Comparison of ENCODE assay signal across 9 cellular contexts in the genomic region with DNA sequence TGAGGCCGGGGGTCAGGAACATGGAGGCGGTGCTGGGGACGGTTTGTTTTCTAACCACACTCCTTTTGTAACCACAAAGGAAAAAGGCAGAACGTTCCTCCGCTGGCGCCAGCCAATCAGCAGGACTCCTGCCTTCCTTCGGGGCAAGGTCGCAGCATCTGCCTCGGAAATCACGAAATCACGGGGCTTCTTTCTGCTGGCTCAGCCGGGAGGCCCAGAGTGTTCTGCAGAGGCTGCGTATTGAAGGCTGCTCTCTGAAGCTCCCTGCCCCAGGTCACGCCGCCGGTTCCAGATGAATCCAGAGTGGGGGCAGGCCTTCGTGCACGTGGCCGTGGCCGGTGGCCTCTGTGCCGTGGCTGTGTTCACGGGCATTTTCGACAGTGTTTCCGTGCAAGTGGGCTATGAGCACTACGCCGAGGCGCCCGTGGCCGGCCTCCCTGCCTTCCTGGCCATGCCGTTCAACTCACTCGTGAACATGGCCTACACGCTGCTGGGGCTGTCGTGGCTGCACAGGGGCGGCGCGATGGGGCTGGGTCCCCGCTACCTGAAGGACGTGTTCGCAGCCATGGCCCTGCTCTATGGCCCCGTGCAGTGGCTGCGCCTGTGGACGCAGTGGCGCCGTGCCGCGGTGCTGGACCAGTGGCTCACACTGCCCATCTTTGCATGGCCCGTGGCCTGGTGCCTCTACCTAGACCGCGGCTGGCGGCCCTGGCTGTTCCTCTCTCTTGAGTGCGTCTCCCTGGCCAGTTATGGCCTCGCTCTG. TPM values are rescaled to one million over a fixed set of nuclear protein-coding genes. Genes with fewer than 3 reads are reported as not detected.
A peak's percentile ranks its signal among the peaks of the same experiment; 100 is the strongest.
DNase-seq lines count a peak whose midpoint lies in the region; ATAC-seq, FAIRE-seq and TF ChIP-seq lines count a peak whose summit lies in the region.
"Had no signal": no experiment of that assay in that cellular context is flagged by ENCODE, and none has a peak within 500 bp of the region (broad histone marks: within the 10 kb centered on the region; RNA-seq: fewer than 3 reads in every experiment).

No MANE protein-coding gene starts in this region.

- FAIRE-seq in HepG2 (lab: Jason Lieb, UNC): no peak
- no peak for FAIRE-seq in kidney (lab: Jason Lieb, UNC)
- FAIRE-seq: TTC549 had no signal

- no peak for ATAC-seq in HepG2
- ATAC-seq in activated naive CD8-positive, alpha-beta T cell treated with anti-CD3 and anti-CD28 coated beads, Interleukin-2, amount 10 ng/mL, durations not matched to agents 7 days and 5 days (ENCODE audit: low read depth): peak; percentile 51
- peak in 1 of 3 donors; percentile 12 for ATAC-seq in natural killer cell
- no peak for ATAC-seq in GM21737 (IDR thresholded peaks at IDR 0.05; ENCODE audit: unreplicated experiment)

- peaks cover 0 to 3% (median 0%) of the 10 kb centered on the region in 4 donors for H3K27me3 ChIP-seq in liver (ENCODE audit: control insufficient read depth in 4 of 4, insufficient read depth in 4 of 4, low read length in 3 of 4)
- no peaks in the 10 kb centered on the region for H3K27me3 ChIP-seq in HepG2 (ENCODE audit: control insufficient read depth in 1 of 2, insufficient read depth in 2 of 2, low read length in 2 of 2)
- H3K27me3 ChIP-seq in mammary epithelial cell (ENCODE audit: insufficient read depth, low read length): no peaks in the 10 kb centered on the region

- H3K4me2 ChIP-seq in HepG2 (ENCODE audit: low read depth, low read length): no peak overlapping the region
- no peak overlapping the region for H3K4me2 ChIP-seq in mammary epithelial cell (ENCODE audit: insufficient read depth, low read depth, low read length)

- H3K4me3 ChIP-seq in liver (ENCODE audit: low read depth in 1 of 3, low read length in 3 of 3) (no peak overlapping the region), HepG2 (replicated peaks in 1 of 3; ENCODE audit: insufficient read depth in 1 of 3, low read depth in 2 of 3, low read length in 3 of 3) (no peak overlapping the region), kidney (ENCODE audit: low read length in 2 of 2) (no peak overlapping the region), mammary epithelial cell (replicated peaks in 1 of 3; ENCODE audit: insufficient read depth in 1 of 3, low read depth in 2 of 3, low read length in 3 of 3) (no peak overlapping the region)

- peak overlapping the region; percentile 63 for H3K4me3 Mint-ChIP-seq in activated naive CD8-positive, alpha-beta T cell treated with anti-CD3 and anti-CD28 coated beads, Interleukin-2, amount 10 ng/mL, durations not matched to agents 7 days and 5 days
- peak overlapping the region; percentile 47 for H3K4me3 Mint-ChIP-seq in natural killer cell

- H3K4me1 ChIP-seq in liver (ENCODE audit: control insufficient read depth in 4 of 4, insufficient read depth in 4 of 4, low read length in 3 of 4) (peaks cover 8 to 12% (median 11%) of the 10 kb centered on the region in 4 donors), HepG2 (ENCODE audit: insufficient read depth, low read length) (peaks cover 16% of the 10 kb centered on the region), kidney (ENCODE audit: control insufficient read depth in 1 of 2, insufficient read depth in 1 of 2, low read depth in 1 of 2, low read length in 2 of 2) (peaks cover 0 to 3% of the 10 kb centered on the region in 2 donors), mammary epithelial cell (ENCODE audit: insufficient read depth, low read length) (peaks cover 5% of the 10 kb centered on the region)

- intact Hi-C loops in HepG2 (cut with micrococcal nuclease; ENCODE audit: unreplicated experiment) (no loop called here), natural killer cell (cut with micrococcal nuclease) (no loop called here), kidney (cut with DNase I) (no loop called here), mammary epithelial cell (cut with micrococcal nuclease) (no loop called here)

- peaks cover 35% of the 10 kb centered on the region for H3K4me1 Mint-ChIP-seq in activated naive CD8-positive, alpha-beta T cell treated with anti-CD3 and anti-CD28 coated beads, Interleukin-2, amount 10 ng/mL, durations not matched to agents 7 days and 5 days
- H3K4me1 Mint-ChIP-seq in natural killer cell: peaks cover 19 to 26% of the 10 kb centered on the region in 2 donors

- WGBS in liver: 83% methylated on average over 52 of the region's 52 CpGs
- 100% methylated on average over 7 of the region's 52 CpGs for WGBS in HepG2 (ENCODE audit: low lambda C conversion rate)
- WGBS in mammary epithelial cell (ENCODE audit: low coverage, missing lambda C conversion rate): 89% methylated on average over 20 of the region's 52 CpGs

- H3K79me2 ChIP-seq in HepG2 (ENCODE audit: insufficient read depth, low read length) (no peaks in the 10 kb centered on the region), mammary epithelial cell (ENCODE audit: insufficient read depth, low read length) (no peaks in the 10 kb centered on the region)

- H3K9ac ChIP-seq in liver (ENCODE audit: low read depth in 1 of 2, low read length in 2 of 2) (no peak overlapping the region), HepG2 (ENCODE audit: insufficient read depth, low read depth, low read length) (no peak overlapping the region), kidney (ENCODE audit: low read length in 2 of 2) (no peak overlapping the region), mammary epithelial cell (ENCODE audit: insufficient read depth, low read length) (no peak overlapping the region)

- DNase-seq in HepG2 (ENCODE audit: low spot score) (no peak), natural killer cell (no peak), GM19238 (ENCODE audit: insufficient read length, low spot score) (no peak), kidney (no peak), mammary epithelial cell (no peak)
- DNase-seq in activated naive CD8-positive, alpha-beta T cell treated with anti-CD3 and anti-CD28 coated beads, Interleukin-2, amount 10 ng/mL, durations not matched to agents 7 days and 5 days: peak; percentile 63

- dilution Hi-C loops in mammary epithelial cell (cut with HindIII; ENCODE audit: low sequenced_read_pairs): no loop called here

- no TSS peak for BruUV-seq in HepG2 (replicated peaks; lab: Mats Ljungman, UMichigan)
- no TSS peak for BruUV-seq in mammary epithelial cell (replicated peaks; lab: Mats Ljungman, UMichigan)

- H4K20me1 ChIP-seq in HepG2 (ENCODE audit: insufficient read depth, low read length) (no peaks in the 10 kb centered on the region), mammary epithelial cell (ENCODE audit: insufficient read depth, low read length) (no peaks in the 10 kb centered on the region)

- CTCF ChIA-PET in HepG2 (lab: Yijun Ruan, JAX; ENCODE audit: low intra/inter-chr PET ratio, low total read pairs): no interaction called here
- CTCF ChIA-PET in mammary epithelial cell (lab: Charles Lee; ENCODE audit: low non-redundant PET): no interaction called here

- in situ Hi-C loops in HepG2 (cut with HindIII; ENCODE audit: extremely low pct_ligation_motif_present, low pct_unique_long_range_greater_than_20kb): no loop called here
- in situ Hi-C loops in mammary epithelial cell (cut with MboI; ENCODE audit: low sequenced_read_pairs in 2 of 2): no loop called here

- H3K9me3 ChIP-seq in liver (ENCODE audit: control insufficient read depth in 4 of 4, low read length in 3 of 4): no peaks in the 10 kb centered on the region
- no peaks in the 10 kb centered on the region for H3K9me3 ChIP-seq in HepG2 (ENCODE audit: low read length)
- H3K9me3 ChIP-seq in kidney (ENCODE audit: control insufficient read depth in 1 of 2, low read length in 2 of 2): no peaks in the 10 kb centered on the region
- no peaks in the 10 kb centered on the region for H3K9me3 ChIP-seq in mammary epithelial cell (replicated peaks; ENCODE audit: insufficient read depth, low read length)

- no peaks in the 10 kb centered on the region for H3K9me3 Mint-ChIP-seq in activated naive CD8-positive, alpha-beta T cell treated with anti-CD3 and anti-CD28 coated beads, Interleukin-2, amount 10 ng/mL, durations not matched to agents 7 days and 5 days
- H3K9me3 Mint-ChIP-seq in natural killer cell: no peaks in the 10 kb centered on the region

- TF ChIP-seq EP300 in HepG2 (IDR thresholded peaks at IDR 0.05; ENCODE audit: low read depth in 2 of 2, low read length in 2 of 2) (no peak), HepG2 (CRISPR knock-in tag; IDR thresholded peaks at IDR 0.05; ENCODE audit: borderline replicate concordance) (no peak)

- POLR2A ChIA-PET in HepG2 (lab: Yijun Ruan, JAX): no interaction called here
- POLR2A ChIA-PET in activated naive CD8-positive, alpha-beta T cell treated with anti-CD3 and anti-CD28 coated beads, Interleukin-2, amount 10 ng/mL, durations not matched to agents 7 days and 5 days (lab: Charles Lee): interaction anchor here (1.1 to 2.8 kb wide), 10 partner anchors 8 to 56 kb away, joined by 3 to 39 read pairs (median 7); partner anchors contain the start of genes ARHGAP4, HCFC1, IRAK1 and TMEM187

- TF ChIP-seq CTCF in liver (IDR thresholded peaks at IDR 0.05; ENCODE audit: low read depth, low read length, missing input control) (no peak), HepG2 (CRISPR knock-in tag; IDR thresholded peaks at IDR 0.05) (no peak), natural killer cell (IDR thresholded peaks at IDR 0.05) (no peak), kidney (IDR thresholded peaks at IDR 0.05; ENCODE audit: borderline replicate concordance, extremely low read depth, insufficient read depth) (no peak), mammary epithelial cell (conservative IDR thresholded peaks at IDR 0.05 in 1 of 2, IDR thresholded peaks at IDR 0.05 in 1 of 2; ENCODE audit: extremely low read depth in 1 of 2, insufficient read depth in 1 of 2, low read depth in 1 of 2, low read length in 2 of 2) (no peak)

- TF ChIP-seq RAD21 in liver (IDR thresholded peaks at IDR 0.05) (no peak), HepG2 (CRISPR knock-in tag; IDR thresholded peaks at IDR 0.05) (no peak)

- H3K27ac ChIP-seq in liver (ENCODE audit: low read depth in 1 of 2, low read length in 2 of 2): peak overlapping the region; percentile 14 to 32
- no peak overlapping the region for H3K27ac ChIP-seq in HepG2 (ENCODE audit: extremely low read length, insufficient read depth, low read length)
- peak overlapping the region in 1 of 2 donors; percentile 41 for H3K27ac ChIP-seq in kidney (ENCODE audit: low read depth in 2 of 2, low read length in 2 of 2)
- no peak overlapping the region for H3K27ac ChIP-seq in mammary epithelial cell (ENCODE audit: insufficient read depth, low read depth, low read length)

- H3K27ac Mint-ChIP-seq in activated naive CD8-positive, alpha-beta T cell treated with anti-CD3 and anti-CD28 coated beads, Interleukin-2, amount 10 ng/mL, durations not matched to agents 7 days and 5 days: peak overlapping the region; percentile 99
- peak overlapping the region; percentile 81 to 82 for H3K27ac Mint-ChIP-seq in natural killer cell

- TF ChIP-seq POLR2A in HepG2 (IDR thresholded peaks at IDR 0.05; ENCODE audit: insufficient read depth in 1 of 2, low read depth in 2 of 2, low read length in 2 of 2): no peak

- H3K36me3 Mint-ChIP-seq in activated naive CD8-positive, alpha-beta T cell treated with anti-CD3 and anti-CD28 coated beads, Interleukin-2, amount 10 ng/mL, durations not matched to agents 7 days and 5 days: no peaks in the 10 kb centered on the region
- H3K36me3 Mint-ChIP-seq in natural killer cell: no peaks in the 10 kb centered on the region

- H3K36me3 ChIP-seq in liver (ENCODE audit: control insufficient read depth in 4 of 4, insufficient read depth in 3 of 4, low read depth in 1 of 4, low read length in 3 of 4) (no peaks in the 10 kb centered on the region), HepG2 (replicated peaks in 1 of 2; ENCODE audit: control insufficient read depth in 1 of 2, insufficient read depth in 2 of 2, low read length in 2 of 2) (no peaks in the 10 kb centered on the region), kidney (ENCODE audit: control insufficient read depth in 1 of 2, insufficient read depth in 2 of 2, low read length in 2 of 2) (no peaks in the 10 kb centered on the region), mammary epithelial cell (ENCODE audit: insufficient read depth, low read length) (no peaks in the 10 kb centered on the region)

- H2AFZ ChIP-seq in HepG2 (ENCODE audit: low read length) (no peak overlapping the region), mammary epithelial cell (ENCODE audit: low read depth, low read length) (no peak overlapping the region)

- H3K27me3 Mint-ChIP-seq in activated naive CD8-positive, alpha-beta T cell treated with anti-CD3 and anti-CD28 coated beads, Interleukin-2, amount 10 ng/mL, durations not matched to agents 7 days and 5 days: no peaks in the 10 kb centered on the region
- H3K27me3 Mint-ChIP-seq in natural killer cell (ENCODE audit: low read depth in 2 of 2): peaks cover 0 to 6% of the 10 kb centered on the region in 2 donors

RNA-seq across cellular contexts. Expression of gene TMEM187, which starts 9.4 kb away (rescaled TPM):
- total RNA-seq in liver (1 to 10 TPM; 2.9 TPM), HepG2 (2016; rRNA removed; fragmentation: Illumina TruSeq; extraction: Trizol) (1.7 and 2.2 TPM in 2 replicates), natural killer cell (1 to 10 TPM; 1.2 to 4.3 (median 1.4) TPM), kidney (9.6 TPM), mammary epithelial cell (1 to 10 TPM; 5.7 to 9.2 TPM)
- polyA plus RNA-seq in liver (1 to 10 TPM; 5.3 to 5.8 TPM), HepG2 (2011; rRNA removed) (6.2 and 6.7 TPM in 2 replicates), kidney (ENCODE audit: insufficient read depth, low read depth, low replicate concordance) (12.4 TPM), mammary epithelial cell (4.6 TPM)
- 0.40 and 0.53 TPM in 2 replicates for total RNA-seq in HepG2 (2016; cell fraction: cytosol; rRNA removed; fragmentation: Illumina TruSeq; extraction: Trizol; ENCODE audit: low read depth)
- 2.0 and 3.2 TPM in 2 replicates for total RNA-seq in HepG2 (2016; cell fraction: insoluble cytoplasmic fraction; rRNA removed; fragmentation: Illumina TruSeq; extraction: Trizol)
- total RNA-seq in HepG2 (2016; cell fraction: membrane; rRNA removed; fragmentation: Illumina TruSeq; extraction: Trizol): 1.1 and 1.3 TPM in 2 replicates
- 2.5 and 3.6 TPM in 2 replicates for total RNA-seq in HepG2 (2016; cell fraction: nucleus; rRNA removed; fragmentation: Illumina TruSeq; extraction: Trizol)
- 7.0 and 11.0 TPM in 2 replicates for polyA plus RNA-seq in HepG2 (2011; cell fraction: cytosol; rRNA removed)
- polyA plus RNA-seq in HepG2 (2011; cell fraction: nucleus; rRNA removed): 4.7 and 4.8 TPM in 2 replicates
- 5.0 and 5.4 TPM in 2 replicates for polyA plus RNA-seq in HepG2 (2012)
- 0.63 and 0.91 TPM in 2 replicates for polyA plus RNA-seq in HepG2 (2016; cell fraction: cytosol; fragmentation: Illumina TruSeq; extraction: Trizol; ENCODE audit: low read depth)
- polyA plus RNA-seq in HepG2 (2016; cell fraction: insoluble cytoplasmic fraction; fragmentation: Illumina TruSeq; extraction: Trizol; ENCODE audit: low read depth): 1.3 and 2.0 TPM in 2 replicates
- 0.69 and 1.2 TPM in 2 replicates for polyA plus RNA-seq in HepG2 (2016; cell fraction: membrane; fragmentation: Illumina TruSeq; extraction: Trizol; ENCODE audit: low read depth)
- 3.0 and 3.8 TPM in 2 replicates for polyA plus RNA-seq in HepG2 (2016; cell fraction: nucleus; fragmentation: Illumina TruSeq; extraction: Trizol; ENCODE audit: insufficient read depth, low read depth)
- 9.2 and 13.1 TPM in 2 replicates for polyA minus RNA-seq in HepG2 (2011; rRNA and poly(A)+ RNA removed; ENCODE audit: low replicate concordance)
- 3.5 and 3.7 TPM in 2 replicates for polyA minus RNA-seq in HepG2 (2011; cell fraction: cytosol; rRNA and poly(A)+ RNA removed)
- 1.4 and 3.5 TPM in 2 replicates for polyA minus RNA-seq in HepG2 (2011; cell fraction: nucleus; rRNA and poly(A)+ RNA removed)
- 1 to 10 TPM; 8.6 to 9.7 TPM for total RNA-seq in activated naive CD8-positive, alpha-beta T cell treated with anti-CD3 and anti-CD28 coated beads, Interleukin-2, amount 10 ng/mL, durations not matched to agents 7 days and 5 days
- 1.1 TPM for polyA minus RNA-seq in mammary epithelial cell

RNA-seq across cellular contexts. Expression of gene HCFC1, which starts 10.3 kb away (rescaled TPM):
- total RNA-seq in liver (10 to 100 TPM; 15.6 to 26.9 TPM), HepG2 (2016; rRNA removed; fragmentation: Illumina TruSeq; extraction: Trizol) (17.8 and 24.0 TPM in 2 replicates), natural killer cell (10 to 100 TPM; 65.2 to 76.7 (median 67.5) TPM), kidney (54.6 TPM), mammary epithelial cell (10 to 100 TPM; 21.8 to 47.6 TPM)
- polyA plus RNA-seq in liver (10 to 100 TPM in 1 of 2 donors, 1 to 10 TPM in 1; 7.9 to 12.1 TPM), HepG2 (2011; rRNA removed) (5.8 TPM in 2 replicates), kidney (ENCODE audit: insufficient read depth, low read depth, low replicate concordance) (13.5 TPM), mammary epithelial cell (8.4 TPM)
- 3.1 and 3.2 TPM in 2 replicates for total RNA-seq in HepG2 (2016; cell fraction: cytosol; rRNA removed; fragmentation: Illumina TruSeq; extraction: Trizol; ENCODE audit: low read depth)
- total RNA-seq in HepG2 (2016; cell fraction: insoluble cytoplasmic fraction; rRNA removed; fragmentation: Illumina TruSeq; extraction: Trizol): 18.3 and 20.3 TPM in 2 replicates
- total RNA-seq in HepG2 (2016; cell fraction: membrane; rRNA removed; fragmentation: Illumina TruSeq; extraction: Trizol): 11.9 and 12.8 TPM in 2 replicates
- 17.9 and 21.9 TPM in 2 replicates for total RNA-seq in HepG2 (2016; cell fraction: nucleus; rRNA removed; fragmentation: Illumina TruSeq; extraction: Trizol)
- polyA plus RNA-seq in HepG2 (2011; cell fraction: cytosol; rRNA removed): 4.6 and 5.7 TPM in 2 replicates
- polyA plus RNA-seq in HepG2 (2011; cell fraction: nucleus; rRNA removed): 27.7 and 34.4 TPM in 2 replicates
- 18.3 and 21.2 TPM in 2 replicates for polyA plus RNA-seq in HepG2 (2012)
- 2.2 and 2.6 TPM in 2 replicates for polyA plus RNA-seq in HepG2 (2016; cell fraction: cytosol; fragmentation: Illumina TruSeq; extraction: Trizol; ENCODE audit: low read depth)
- polyA plus RNA-seq in HepG2 (2016; cell fraction: insoluble cytoplasmic fraction; fragmentation: Illumina TruSeq; extraction: Trizol; ENCODE audit: low read depth): 32.5 and 46.4 TPM in 2 replicates
- polyA plus RNA-seq in HepG2 (2016; cell fraction: membrane; fragmentation: Illumina TruSeq; extraction: Trizol; ENCODE audit: low read depth): 7.0 and 9.4 TPM in 2 replicates
- polyA plus RNA-seq in HepG2 (2016; cell fraction: nucleus; fragmentation: Illumina TruSeq; extraction: Trizol; ENCODE audit: insufficient read depth, low read depth): 60.1 and 68.4 TPM in 2 replicates
- polyA minus RNA-seq in HepG2 (2011; rRNA and poly(A)+ RNA removed; ENCODE audit: low replicate concordance): 16.9 and 25.4 TPM in 2 replicates
- polyA minus RNA-seq in HepG2 (2011; cell fraction: cytosol; rRNA and poly(A)+ RNA removed): 17.9 and 19.6 TPM in 2 replicates
- polyA minus RNA-seq in HepG2 (2011; cell fraction: nucleus; rRNA and poly(A)+ RNA removed): 10.3 and 14.4 TPM in 2 replicates
- 100 to 1,000 TPM; 101 to 107 TPM for total RNA-seq in activated naive CD8-positive, alpha-beta T cell treated with anti-CD3 and anti-CD28 coated beads, Interleukin-2, amount 10 ng/mL, durations not matched to agents 7 days and 5 days
- polyA minus RNA-seq in mammary epithelial cell: 98.5 TPM

RNA-seq across cellular contexts. Expression of gene RENBP, which starts 37.5 kb away (rescaled TPM):
- 1 to 10 TPM; 7.5 to 7.9 TPM for total RNA-seq in liver
- 1 to 10 TPM; 1.0 to 6.4 TPM for polyA plus RNA-seq in liver
- total RNA-seq in HepG2 (2016; rRNA removed; fragmentation: Illumina TruSeq; extraction: Trizol): 0.77 and 1.4 TPM in 2 replicates
- total RNA-seq in HepG2 (2016; cell fraction: cytosol; rRNA removed; fragmentation: Illumina TruSeq; extraction: Trizol; ENCODE audit: low read depth): not detected in 2 replicates
- total RNA-seq in HepG2 (2016; cell fraction: insoluble cytoplasmic fraction; rRNA removed; fragmentation: Illumina TruSeq; extraction: Trizol): 0.48 and 1.3 TPM in 2 replicates
- 0.31 and 0.34 TPM in 2 replicates for total RNA-seq in HepG2 (2016; cell fraction: membrane; rRNA removed; fragmentation: Illumina TruSeq; extraction: Trizol)
- 0.78 and 1.4 TPM in 2 replicates for total RNA-seq in HepG2 (2016; cell fraction: nucleus; rRNA removed; fragmentation: Illumina TruSeq; extraction: Trizol)
- polyA plus RNA-seq in HepG2 (2011; rRNA removed): 2.0 and 2.6 TPM in 2 replicates
- 2.7 and 3.2 TPM in 2 replicates for polyA plus RNA-seq in HepG2 (2011; cell fraction: cytosol; rRNA removed)
- polyA plus RNA-seq in HepG2 (2011; cell fraction: nucleus; rRNA removed): 7.0 and 9.2 TPM in 2 replicates
- polyA plus RNA-seq in HepG2 (2012): 1.5 and 2.1 TPM in 2 replicates
- 0.29 and 0.48 TPM in 2 replicates for polyA plus RNA-seq in HepG2 (2016; cell fraction: cytosol; fragmentation: Illumina TruSeq; extraction: Trizol; ENCODE audit: low read depth)
- polyA plus RNA-seq in HepG2 (2016; cell fraction: insoluble cytoplasmic fraction; fragmentation: Illumina TruSeq; extraction: Trizol; ENCODE audit: low read depth): 0.72 and 1.8 TPM in 2 replicates
- polyA plus RNA-seq in HepG2 (2016; cell fraction: membrane; fragmentation: Illumina TruSeq; extraction: Trizol; ENCODE audit: low read depth): 0.16 and 0.45 TPM in 2 replicates
- polyA plus RNA-seq in HepG2 (2016; cell fraction: nucleus; fragmentation: Illumina TruSeq; extraction: Trizol; ENCODE audit: insufficient read depth, low read depth): 0.89 and 1.6 TPM in 2 replicates
- polyA minus RNA-seq in HepG2 (2011; rRNA and poly(A)+ RNA removed; ENCODE audit: low replicate concordance): 3.3 TPM in 1 of 2 replicates, not detected in the other
- 0.53 and 1.5 TPM in 2 replicates for polyA minus RNA-seq in HepG2 (2011; cell fraction: cytosol; rRNA and poly(A)+ RNA removed)
- 1.6 and 1.7 TPM in 2 replicates for polyA minus RNA-seq in HepG2 (2011; cell fraction: nucleus; rRNA and poly(A)+ RNA removed)
- total RNA-seq in activated naive CD8-positive, alpha-beta T cell treated with anti-CD3 and anti-CD28 coated beads, Interleukin-2, amount 10 ng/mL, durations not matched to agents 7 days and 5 days: 10 to 100 TPM; 18.1 to 18.8 TPM
- total RNA-seq in natural killer cell: 10 to 100 TPM; 14.3 to 17.1 (median 15.2) TPM
- 22.9 TPM for total RNA-seq in kidney
- polyA plus RNA-seq in kidney (ENCODE audit: insufficient read depth, low read depth, low replicate concordance): 78.2 TPM
- not detected for total RNA-seq in mammary epithelial cell
- polyA plus RNA-seq in mammary epithelial cell: not detected
- not detected for polyA minus RNA-seq in mammary epithelial cell

RNA-seq across cellular contexts. Expression of gene IRAK1, which starts 37.8 kb away (rescaled TPM):
- total RNA-seq in liver (10 to 100 TPM; 17.6 to 35.6 TPM), HepG2 (2016; rRNA removed; fragmentation: Illumina TruSeq; extraction: Trizol) (69.8 and 77.3 TPM in 2 replicates), natural killer cell (100 to 1,000 TPM in 2 of 3 donors, 10 to 100 TPM in 1; 87.5 to 114 (median 107) TPM), kidney (85.3 TPM), mammary epithelial cell (100 to 1,000 TPM in 1 of 2 donors, 10 to 100 TPM in 1; 69.0 to 129 TPM)
- polyA plus RNA-seq in liver (10 to 100 TPM; 19.1 to 55.8 TPM), HepG2 (2011; rRNA removed) (57.7 and 83.5 TPM in 2 replicates), kidney (ENCODE audit: insufficient read depth, low read depth, low replicate concordance) (46.6 TPM), mammary epithelial cell (68.1 TPM)
- 104 and 121 TPM in 2 replicates for total RNA-seq in HepG2 (2016; cell fraction: cytosol; rRNA removed; fragmentation: Illumina TruSeq; extraction: Trizol; ENCODE audit: low read depth)
- total RNA-seq in HepG2 (2016; cell fraction: insoluble cytoplasmic fraction; rRNA removed; fragmentation: Illumina TruSeq; extraction: Trizol): 57.7 and 81.1 TPM in 2 replicates
- total RNA-seq in HepG2 (2016; cell fraction: membrane; rRNA removed; fragmentation: Illumina TruSeq; extraction: Trizol): 244 and 255 TPM in 2 replicates
- 35.1 and 36.4 TPM in 2 replicates for total RNA-seq in HepG2 (2016; cell fraction: nucleus; rRNA removed; fragmentation: Illumina TruSeq; extraction: Trizol)
- polyA plus RNA-seq in HepG2 (2011; cell fraction: cytosol; rRNA removed): 47.6 and 67.3 TPM in 2 replicates
- polyA plus RNA-seq in HepG2 (2011; cell fraction: nucleus; rRNA removed): 59.5 and 63.5 TPM in 2 replicates
- polyA plus RNA-seq in HepG2 (2012): 65.5 and 87.1 TPM in 2 replicates
- 148 and 150 TPM in 2 replicates for polyA plus RNA-seq in HepG2 (2016; cell fraction: cytosol; fragmentation: Illumina TruSeq; extraction: Trizol; ENCODE audit: low read depth)
- 80.3 and 99.3 TPM in 2 replicates for polyA plus RNA-seq in HepG2 (2016; cell fraction: insoluble cytoplasmic fraction; fragmentation: Illumina TruSeq; extraction: Trizol; ENCODE audit: low read depth)
- 244 and 277 TPM in 2 replicates for polyA plus RNA-seq in HepG2 (2016; cell fraction: membrane; fragmentation: Illumina TruSeq; extraction: Trizol; ENCODE audit: low read depth)
- polyA plus RNA-seq in HepG2 (2016; cell fraction: nucleus; fragmentation: Illumina TruSeq; extraction: Trizol; ENCODE audit: insufficient read depth, low read depth): 93.5 and 94.6 TPM in 2 replicates
- polyA minus RNA-seq in HepG2 (2011; rRNA and poly(A)+ RNA removed; ENCODE audit: low replicate concordance): 195 and 354 TPM in 2 replicates
- 79.8 and 83.1 TPM in 2 replicates for polyA minus RNA-seq in HepG2 (2011; cell fraction: cytosol; rRNA and poly(A)+ RNA removed)
- 16.6 and 21.8 TPM in 2 replicates for polyA minus RNA-seq in HepG2 (2011; cell fraction: nucleus; rRNA and poly(A)+ RNA removed)
- 100 to 1,000 TPM; 127 to 135 TPM for total RNA-seq in activated naive CD8-positive, alpha-beta T cell treated with anti-CD3 and anti-CD28 coated beads, Interleukin-2, amount 10 ng/mL, durations not matched to agents 7 days and 5 days
- 63.3 TPM for polyA minus RNA-seq in mammary epithelial cell

RNA-seq across cellular contexts. Expression of gene NAA10, which starts 47.1 kb away (rescaled TPM):
- total RNA-seq in liver: 10 to 100 TPM; 20.5 to 30.6 TPM
- polyA plus RNA-seq in liver: 10 to 100 TPM; 58.2 to 58.8 TPM
- total RNA-seq in HepG2 (2016; rRNA removed; fragmentation: Illumina TruSeq; extraction: Trizol): 51.1 and 51.7 TPM in 2 replicates
- 55.8 and 62.5 TPM in 2 replicates for total RNA-seq in HepG2 (2016; cell fraction: cytosol; rRNA removed; fragmentation: Illumina TruSeq; extraction: Trizol; ENCODE audit: low read depth)
- 47.6 and 50.9 TPM in 2 replicates for total RNA-seq in HepG2 (2016; cell fraction: insoluble cytoplasmic fraction; rRNA removed; fragmentation: Illumina TruSeq; extraction: Trizol)
- 52.1 and 59.2 TPM in 2 replicates for total RNA-seq in HepG2 (2016; cell fraction: membrane; rRNA removed; fragmentation: Illumina TruSeq; extraction: Trizol)
- total RNA-seq in HepG2 (2016; cell fraction: nucleus; rRNA removed; fragmentation: Illumina TruSeq; extraction: Trizol): 27.3 and 30.2 TPM in 2 replicates
- polyA plus RNA-seq in HepG2 (2011; rRNA removed): 49.1 and 49.2 TPM in 2 replicates
- polyA plus RNA-seq in HepG2 (2011; cell fraction: cytosol; rRNA removed): 61.9 and 80.7 TPM in 2 replicates
- polyA plus RNA-seq in HepG2 (2011; cell fraction: nucleus; rRNA removed): 84.9 and 98.2 TPM in 2 replicates
- polyA plus RNA-seq in HepG2 (2012): 45.4 and 52.3 TPM in 2 replicates
- 168 and 195 TPM in 2 replicates for polyA plus RNA-seq in HepG2 (2016; cell fraction: cytosol; fragmentation: Illumina TruSeq; extraction: Trizol; ENCODE audit: low read depth)
- 99.2 and 109 TPM in 2 replicates for polyA plus RNA-seq in HepG2 (2016; cell fraction: insoluble cytoplasmic fraction; fragmentation: Illumina TruSeq; extraction: Trizol; ENCODE audit: low read depth)
- 92.8 and 108 TPM in 2 replicates for polyA plus RNA-seq in HepG2 (2016; cell fraction: membrane; fragmentation: Illumina TruSeq; extraction: Trizol; ENCODE audit: low read depth)
- polyA plus RNA-seq in HepG2 (2016; cell fraction: nucleus; fragmentation: Illumina TruSeq; extraction: Trizol; ENCODE audit: insufficient read depth, low read depth): 92.2 and 97.8 TPM in 2 replicates
- polyA minus RNA-seq in HepG2 (2011; rRNA and poly(A)+ RNA removed; ENCODE audit: low replicate concordance): 30.3 and 98.8 TPM in 2 replicates
- polyA minus RNA-seq in HepG2 (2011; cell fraction: cytosol; rRNA and poly(A)+ RNA removed): 14.6 and 17.3 TPM in 2 replicates
- 23.7 and 25.0 TPM in 2 replicates for polyA minus RNA-seq in HepG2 (2011; cell fraction: nucleus; rRNA and poly(A)+ RNA removed)
- total RNA-seq in activated naive CD8-positive, alpha-beta T cell treated with anti-CD3 and anti-CD28 coated beads, Interleukin-2, amount 10 ng/mL, durations not matched to agents 7 days and 5 days: 10 to 100 TPM; 79.5 to 84.3 TPM
- total RNA-seq in natural killer cell: 10 to 100 TPM; 63.4 to 82.3 (median 73.1) TPM
- total RNA-seq in kidney: 79.3 TPM
- polyA plus RNA-seq in kidney (ENCODE audit: insufficient read depth, low read depth, low replicate concordance): 120 TPM
- 100 to 1,000 TPM in 1 of 2 donors, 10 to 100 TPM in 1; 90.4 to 115 TPM for total RNA-seq in mammary epithelial cell
- polyA plus RNA-seq in mammary epithelial cell: 193 TPM
- polyA minus RNA-seq in mammary epithelial cell: 94.6 TPM

Comparison
In these comparisons a context has a peak if more than half of its experiments do, and no peak if none do; other contexts are left out.
1. H3K27ac ChIP-seq: peak in liver (2 of 2); none in HepG2 (single experiment) and mammary epithelial cell (single experiment).